In genomic region chr9:92734931-92735906, GRCh38 we compare ENCODE assay signal across 13 cellular contexts. TPM values are rescaled to one million over a fixed set of nuclear protein-coding genes. Genes with fewer than 3 reads are reported as not detected.
DNase-seq lines count a peak whose midpoint lies in the region; ATAC-seq and TF ChIP-seq lines count a peak whose summit lies in the region.
"Had no signal": no experiment of that assay in that cellular context is flagged by ENCODE, and none has a peak within 500 bp of the region (broad histone marks: within the 10 kb centered on the region; RNA-seq: fewer than 3 reads in every experiment).

No MANE protein-coding gene starts in this region.

- no peaks in the 10 kb centered on the region for H3K9me3 ChIP-seq in upper lobe of right lung
- H3K9me3 ChIP-seq: ascending aorta, heart left ventricle had no signal

- DNase-seq in cardiac septum (ENCODE audit: low spot score) (peak; percentile 38), Right ventricle myocardium superior (no peak), left lobe of liver (ENCODE audit: low spot score) (no peak), upper lobe of right lung (peak; percentile 44), DMS 273 (lab: John Stamatoyannopoulos, UW; ENCODE audit: unreplicated experiment) (no peak), HCEC 1CT (no peak), SHP77 treated with DMSO at 0.1 percent for 48 hours (lab: John Stamatoyannopoulos, UW) (no peak)
- DNase-seq: activated CD4-positive, alpha-beta T cell treated with anti-CD3 and anti-CD28 coated beads, Interleukin-2, amount 10 ng/mL, durations not matched to agents 7 days and 5 days; heart left ventricle; stimulated activated naive CD4-positive, alpha-beta T cell treated with Interleukin-2 at 50 U/mL for 16 hours had no signal

- no peak overlapping the region for H3K27ac ChIP-seq in upper lobe of right lung
- H3K27ac ChIP-seq: ascending aorta, parathyroid adenoma had no signal

- no peaks in the 10 kb centered on the region for H3K27me3 ChIP-seq in upper lobe of right lung
- H3K27me3 ChIP-seq: ascending aorta, heart left ventricle had no signal

- ATAC-seq in Right ventricle myocardium superior (ENCODE audit: poor library complexity) (no peak), SK-N-SH treated with all-trans-retinoic acid at 6 μM for 48 hours (peak; percentile 13; the same call in 1 of the 3 replicates), left lobe of liver (peak; percentile 13), upper lobe of right lung (no peak)

- peaks cover 26% of the 10 kb centered on the region for H3K4me1 ChIP-seq in upper lobe of right lung

- H3K4me3 ChIP-seq in upper lobe of right lung: no peak overlapping the region
- H3K4me3 ChIP-seq: ascending aorta, heart left ventricle had no signal

- no peaks in the 10 kb centered on the region for H3K36me3 ChIP-seq in upper lobe of right lung
- H3K36me3 ChIP-seq: ascending aorta, heart left ventricle had no signal

- no peak for TF ChIP-seq CTCF in upper lobe of right lung (IDR thresholded peaks at IDR 0.05)

- intact Hi-C loops in cardiac septum (cut with DNase I): no loop called here
- intact Hi-C loops in Right ventricle myocardium superior (cut with DNase I): no loop called here
- intact Hi-C loops in upper lobe of right lung (cut with DNase I): no loop called here

TF ChIP-seq in SK-N-SH treated with all-trans-retinoic acid at 6 μM for 48 hours, 23 proteins besides CTCF, POLR2A, EP300 and RAD21:
- TF ChIP-seq, protein P1, sequence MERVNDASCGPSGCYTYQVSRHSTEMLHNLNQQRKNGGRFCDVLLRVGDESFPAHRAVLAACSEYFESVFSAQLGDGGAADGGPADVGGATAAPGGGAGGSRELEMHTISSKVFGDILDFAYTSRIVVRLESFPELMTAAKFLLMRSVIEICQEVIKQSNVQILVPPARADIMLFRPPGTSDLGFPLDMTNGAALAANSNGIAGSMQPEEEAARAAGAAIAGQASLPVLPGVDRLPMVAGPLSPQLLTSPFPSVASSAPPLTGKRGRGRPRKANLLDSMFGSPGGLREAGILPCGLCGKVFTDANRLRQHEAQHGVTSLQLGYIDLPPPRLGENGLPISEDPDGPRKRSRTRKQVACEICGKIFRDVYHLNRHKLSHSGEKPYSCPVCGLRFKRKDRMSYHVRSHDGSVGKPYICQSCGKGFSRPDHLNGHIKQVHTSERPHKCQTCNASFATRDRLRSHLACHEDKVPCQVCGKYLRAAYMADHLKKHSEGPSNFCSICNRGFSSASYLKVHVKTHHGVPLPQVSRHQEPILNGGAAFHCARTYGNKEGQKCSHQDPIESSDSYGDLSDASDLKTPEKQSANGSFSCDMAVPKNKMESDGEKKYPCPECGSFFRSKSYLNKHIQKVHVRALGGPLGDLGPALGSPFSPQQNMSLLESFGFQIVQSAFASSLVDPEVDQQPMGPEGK (CRISPR knock-in tag; IDR thresholded peaks at IDR 0.05; ENCODE audit: borderline replicate concordance): no peak
- TF ChIP-seq ZNF565 (CRISPR knock-in tag; conservative IDR thresholded peaks at IDR 0.05; ENCODE audit: low read depth) (no peak), ARNTL (CRISPR knock-in tag; IDR thresholded peaks at IDR 0.05; ENCODE audit: borderline replicate concordance, low read depth) (no peak), ZFP3 (CRISPR knock-in tag; IDR thresholded peaks at IDR 0.05) (no peak)

RNA-seq across cellular contexts. Expression of gene BICD2, which starts 29.4 kb away (rescaled TPM):
- total RNA-seq in cardiac septum (39.5 TPM), Right ventricle myocardium superior (33.2 TPM), left lobe of liver (8.0 TPM), upper lobe of right lung (38.6 TPM)

Comparison
In these comparisons a context has a peak if more than half of its experiments do, and no peak if none do; other contexts are left out.
1. DNase-seq: peak in cardiac septum (single experiment) and upper lobe of right lung (single experiment); none in Right ventricle myocardium superior (single experiment), left lobe of liver (single experiment), DMS 273 (single experiment), HCEC 1CT (single experiment) and SHP77 treated with DMSO at 0.1 percent for 48 hours (single experiment).
2. ATAC-seq: peak in SK-N-SH treated with all-trans-retinoic acid at 6 μM for 48 hours (single experiment) and left lobe of liver (single experiment); none in Right ventricle myocardium superior (single experiment) and upper lobe of right lung (single experiment).